Comparison of ENCODE assay signal across 8 cellular contexts in the genomic region with DNA sequence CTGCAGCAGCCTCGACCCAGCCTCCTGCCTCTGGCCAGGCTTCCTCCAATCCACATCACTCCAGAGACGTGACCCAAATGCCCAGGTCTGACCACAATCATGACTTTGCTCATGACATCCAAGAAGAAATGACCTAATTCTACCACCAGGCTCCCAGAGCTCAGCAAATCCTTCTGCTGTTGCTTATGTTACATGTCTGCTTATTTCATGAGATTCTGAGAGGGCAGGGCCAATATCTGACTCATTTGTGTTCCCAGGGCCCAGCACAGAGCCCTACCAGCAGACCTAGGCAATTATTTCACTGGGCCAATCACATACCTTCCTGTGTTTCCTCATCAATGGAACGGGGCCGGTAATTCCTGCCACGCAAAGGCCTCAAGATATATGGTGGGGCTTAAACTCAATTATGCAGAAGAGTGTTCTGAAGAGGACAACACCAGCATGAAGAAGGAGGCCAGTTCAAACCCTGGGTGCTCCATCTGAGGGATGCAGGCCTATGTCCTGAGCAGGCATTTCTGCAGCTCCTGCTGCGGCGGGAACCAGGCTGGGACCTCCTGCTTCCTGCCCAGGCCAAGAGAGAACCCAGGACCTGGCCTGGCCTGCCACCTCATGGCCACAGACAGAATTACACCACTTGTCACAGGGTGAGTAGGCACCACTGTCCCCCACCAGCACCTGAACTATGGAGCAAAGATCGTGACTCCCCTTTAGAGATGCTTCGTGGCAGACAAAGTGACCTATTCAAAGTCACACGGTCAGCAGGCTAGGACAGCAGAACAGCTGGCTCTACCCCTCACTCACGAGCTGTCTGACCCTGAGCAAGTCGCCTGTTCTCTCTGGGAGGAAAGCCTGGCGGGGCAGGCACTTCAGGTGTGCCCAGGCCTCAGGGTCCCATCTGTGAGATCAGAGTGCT. TPM values are rescaled to one million over a fixed set of nuclear protein-coding genes. Genes with fewer than 3 reads are reported as not detected.
DNase-seq lines count a peak whose midpoint lies in the region; ATAC-seq and TF ChIP-seq lines count a peak whose summit lies in the region.

No MANE protein-coding gene starts in this region.

- H3K27ac ChIP-seq in HL-60 (replicated peaks) (no peak overlapping the region), fibroblast of lung (ENCODE audit: insufficient read depth, low read length) (peak overlapping the region; percentile 63), neural cell (ENCODE audit: low read length) (no peak overlapping the region)

- H3K9me3 Mint-ChIP-seq in activated T-cell treated with anti-CD3 and anti-CD28 coated beads, Interleukin-2, amount 50 U/mL, for 72 hours: no peaks in the 10 kb centered on the region

- peak; percentile 99 for TF ChIP-seq RAD21 in neural cell (conservative IDR thresholded peaks at IDR 0.05)

- H3K4me3 ChIP-seq in HL-60 (replicated peaks; ENCODE audit: insufficient read depth, low read length) (no peak overlapping the region), fibroblast of lung (replicated peaks in 1 of 4; ENCODE audit: control extremely low read depth in 1 of 4, insufficient read depth in 1 of 4, low read depth in 3 of 4, low read length in 4 of 4) (no peak overlapping the region), neural cell (ENCODE audit: low read length) (no peak overlapping the region)

- DNase-seq in SIG-M5 treated with dmso at 0.1 percent for 504 hours (lab: John Stamatoyannopoulos, UW; ENCODE audit: unreplicated experiment): peak; percentile 60
- no peak for DNase-seq in SIG-M5 (lab: John Stamatoyannopoulos, UW)
- peak; percentile 65 to 72 for DNase-seq in HL-60 (ENCODE audit: low read depth in 1 of 2, low spot score in 1 of 2)
- DNase-seq in activated T-cell treated with anti-CD3 and anti-CD28 coated beads, Interleukin-2, amount 50 U/mL, for 72 hours: peak; percentile 86 to 89
- peak; percentile 76 to 96 for DNase-seq in fibroblast of lung (ENCODE audit: low read depth in 2 of 2)
- DNase-seq in stimulated activated naive CD4-positive, alpha-beta T cell treated with Interleukin-2 at 50 U/mL for 16 hours (lab: John Stamatoyannopoulos, UW): peak; percentile 79

- peaks cover 11 to 33% of the 10 kb centered on the region in 2 donors for H3K36me3 Mint-ChIP-seq in activated T-cell treated with anti-CD3 and anti-CD28 coated beads, Interleukin-2, amount 50 U/mL, for 72 hours (ENCODE audit: insufficient read depth in 2 of 2)

- H2AFZ ChIP-seq in fibroblast of lung (ENCODE audit: low read length) (no peak overlapping the region), neural cell (ENCODE audit: low read depth, low read length) (no peak overlapping the region)

- TF ChIP-seq EP300 in neural cell (conservative IDR thresholded peaks at IDR 0.05; ENCODE audit: poor library complexity, severe bottlenecking): no peak

- H3K4me1 Mint-ChIP-seq in activated T-cell treated with anti-CD3 and anti-CD28 coated beads, Interleukin-2, amount 50 U/mL, for 72 hours (ENCODE audit: low read depth): peaks cover 72% of the 10 kb centered on the region

- H3K79me2 ChIP-seq in fibroblast of lung (ENCODE audit: control insufficient read depth, insufficient read depth, low read length): peaks cover 6% of the 10 kb centered on the region
- no peaks in the 10 kb centered on the region for H3K79me2 ChIP-seq in neural cell (replicated peaks; ENCODE audit: insufficient read depth, low read length)

- peak; percentile 65 to 71 for ATAC-seq in activated T-cell treated with anti-CD3 and anti-CD28 coated beads, Interleukin-2, amount 50 U/mL, for 72 hours (replicated peaks in 1 of 2)

- H3K9me2 ChIP-seq in neural cell (ENCODE audit: insufficient read depth, low read length): no peaks in the 10 kb centered on the region

- H3K9me3 ChIP-seq in fibroblast of lung (ENCODE audit: control insufficient read depth, insufficient read depth, low read depth, low read length): no peaks in the 10 kb centered on the region
- no peaks in the 10 kb centered on the region for H3K9me3 ChIP-seq in neural cell (ENCODE audit: low read length)

- peaks cover 18% of the 10 kb centered on the region for H3K4me1 ChIP-seq in fibroblast of lung (ENCODE audit: control insufficient read depth, extremely low read depth, insufficient read depth, low read length)

- H4K20me1 ChIP-seq in fibroblast of lung (ENCODE audit: control insufficient read depth, extremely low read depth, insufficient read depth, low read length): no peaks in the 10 kb centered on the region
- no peaks in the 10 kb centered on the region for H4K20me1 ChIP-seq in neural cell (ENCODE audit: insufficient read depth)

- H3F3A ChIP-seq in neural cell (ENCODE audit: insufficient read depth, low read length, poor library complexity, severe bottlenecking): no peaks in the 10 kb centered on the region

- peak overlapping the region; percentile 48 for H3K4me2 ChIP-seq in fibroblast of lung (ENCODE audit: extremely low read depth, insufficient read depth, low read length)
- no peak overlapping the region for H3K4me2 ChIP-seq in neural cell (ENCODE audit: low read length)

- no peaks in the 10 kb centered on the region for H3K27me3 Mint-ChIP-seq in activated T-cell treated with anti-CD3 and anti-CD28 coated beads, Interleukin-2, amount 50 U/mL, for 72 hours (ENCODE audit: low read depth)

- H3K27me3 ChIP-seq in HL-60 (ENCODE audit: insufficient read depth, poor library complexity, severe bottlenecking) (no peaks in the 10 kb centered on the region), fibroblast of lung (ENCODE audit: control insufficient read depth, insufficient read depth, low read length) (no peaks in the 10 kb centered on the region), neural cell (ENCODE audit: insufficient read depth, low read depth, low read length) (no peaks in the 10 kb centered on the region)

- TF ChIP-seq CTCF in HL-60 (IDR thresholded peaks at IDR 0.05; ENCODE audit: insufficient read depth, low read length) (peak; percentile 85), fibroblast of lung (conservative IDR thresholded peaks at IDR 0.05 in 1 of 2, IDR thresholded peaks at IDR 0.05 in 1 of 2; ENCODE audit: low read depth in 1 of 2, low read length in 2 of 2) (peak; percentile 84 to 90), neural cell (IDR thresholded peaks at IDR 0.05; ENCODE audit: poor library complexity, severe bottlenecking) (peak; percentile 97)

- H3K36me3 ChIP-seq in fibroblast of lung (ENCODE audit: control insufficient read depth, insufficient read depth, low read length) (peaks cover 7% of the 10 kb centered on the region), neural cell (ENCODE audit: insufficient read depth, low read length) (no peaks in the 10 kb centered on the region)

- H3K27ac Mint-ChIP-seq in activated T-cell treated with anti-CD3 and anti-CD28 coated beads, Interleukin-2, amount 50 U/mL, for 72 hours: peak overlapping the region; percentile 100

- H3K9ac ChIP-seq in fibroblast of lung (ENCODE audit: insufficient read depth, low read length) (no peak overlapping the region), neural cell (ENCODE audit: low read length) (peak overlapping the region; percentile 3)

- peak overlapping the region; percentile 74 to 89 for H3K4me3 Mint-ChIP-seq in activated T-cell treated with anti-CD3 and anti-CD28 coated beads, Interleukin-2, amount 50 U/mL, for 72 hours

TF ChIP-seq in neural cell, 6 proteins besides CTCF, POLR2A, EP300 and RAD21:
- no peak for TF ChIP-seq TAF1 (IDR thresholded peaks at IDR 0.05; ENCODE audit: low read depth)
- TF ChIP-seq SMC3 (conservative IDR thresholded peaks at IDR 0.05; ENCODE audit: poor library complexity): peak; percentile 98

RNA-seq across cellular contexts. Expression of a gene that starts 5.8 kb away (rescaled TPM):
- polyA plus RNA-seq in PFSK-1 (2012; ENCODE audit: insufficient read length, low read depth): 57.0 TPM
- total RNA-seq in activated T-cell treated with anti-CD3 and anti-CD28 coated beads, Interleukin-2, amount 50 U/mL, for 72 hours: 10 to 100 TPM; 66.1 to 74.5 TPM
- total RNA-seq in fibroblast of lung: 0.77 and 11.6 TPM in 2 replicates
- polyA plus RNA-seq in fibroblast of lung (5.9 and 23.4 TPM in 2 replicates), neural cell (1.7 and 2.1 TPM in 2 replicates)
- 6.0 and 36.2 TPM in 2 replicates for polyA plus RNA-seq in fibroblast of lung (2012)
- polyA minus RNA-seq in fibroblast of lung (ENCODE audit: low replicate concordance) (10.8 and 51.3 TPM in 2 replicates), neural cell (0.93 and 1.9 TPM in 2 replicates)

RNA-seq across cellular contexts. Expression of a gene that starts 14.5 kb away (rescaled TPM):
- 0.58 TPM for polyA plus RNA-seq in PFSK-1 (2012; ENCODE audit: insufficient read length, low read depth)
- total RNA-seq in activated T-cell treated with anti-CD3 and anti-CD28 coated beads, Interleukin-2, amount 50 U/mL, for 72 hours: 1 to 10 TPM; 6.1 to 7.3 TPM
- under 0.01 TPM in 2 replicates for total RNA-seq in fibroblast of lung
- 0.03 and 0.15 TPM in 2 replicates for polyA plus RNA-seq in fibroblast of lung
- polyA plus RNA-seq in fibroblast of lung (2012): 0.05 and 0.09 TPM in 2 replicates
- polyA minus RNA-seq in fibroblast of lung (ENCODE audit: low replicate concordance): 0.33 TPM in 1 of 2 replicates, not detected in the other
- polyA plus RNA-seq in neural cell: 0.12 and 0.34 TPM in 2 replicates
- 0.23 and 0.24 TPM in 2 replicates for polyA minus RNA-seq in neural cell

RNA-seq across cellular contexts. Expression of a gene that starts 26.2 kb away (rescaled TPM):
- polyA plus RNA-seq in PFSK-1 (2012; ENCODE audit: insufficient read length, low read depth): 1.4 TPM
- 1 to 10 TPM; 2.0 to 3.2 TPM for total RNA-seq in activated T-cell treated with anti-CD3 and anti-CD28 coated beads, Interleukin-2, amount 50 U/mL, for 72 hours
- total RNA-seq in fibroblast of lung: not detected in 2 replicates
- not detected in 2 replicates for polyA plus RNA-seq in fibroblast of lung
- not detected in 2 replicates for polyA plus RNA-seq in fibroblast of lung (2012)
- not detected in 2 replicates for polyA minus RNA-seq in fibroblast of lung (ENCODE audit: low replicate concordance)
- polyA plus RNA-seq in neural cell: 0.62 and 2.2 TPM in 2 replicates
- 0.69 and 2.2 TPM in 2 replicates for polyA minus RNA-seq in neural cell

RNA-seq across cellular contexts. Expression of a gene that starts 28.1 kb away (rescaled TPM):
- polyA plus RNA-seq in PFSK-1 (2012; ENCODE audit: insufficient read length, low read depth): 2.4 TPM
- 1 to 10 TPM; 4.5 to 4.7 TPM for total RNA-seq in activated T-cell treated with anti-CD3 and anti-CD28 coated beads, Interleukin-2, amount 50 U/mL, for 72 hours
- total RNA-seq in fibroblast of lung: 0.26 and 0.33 TPM in 2 replicates
- polyA plus RNA-seq in fibroblast of lung: 0.05 and 0.24 TPM in 2 replicates
- polyA plus RNA-seq in fibroblast of lung (2012): 0.07 and 0.31 TPM in 2 replicates
- 0.85 TPM in 1 of 2 replicates, not detected in the other for polyA minus RNA-seq in fibroblast of lung (ENCODE audit: low replicate concordance)
- polyA plus RNA-seq in neural cell: 167 and 177 TPM in 2 replicates
- polyA minus RNA-seq in neural cell: 274 and 313 TPM in 2 replicates
